In the genomic region with DNA sequence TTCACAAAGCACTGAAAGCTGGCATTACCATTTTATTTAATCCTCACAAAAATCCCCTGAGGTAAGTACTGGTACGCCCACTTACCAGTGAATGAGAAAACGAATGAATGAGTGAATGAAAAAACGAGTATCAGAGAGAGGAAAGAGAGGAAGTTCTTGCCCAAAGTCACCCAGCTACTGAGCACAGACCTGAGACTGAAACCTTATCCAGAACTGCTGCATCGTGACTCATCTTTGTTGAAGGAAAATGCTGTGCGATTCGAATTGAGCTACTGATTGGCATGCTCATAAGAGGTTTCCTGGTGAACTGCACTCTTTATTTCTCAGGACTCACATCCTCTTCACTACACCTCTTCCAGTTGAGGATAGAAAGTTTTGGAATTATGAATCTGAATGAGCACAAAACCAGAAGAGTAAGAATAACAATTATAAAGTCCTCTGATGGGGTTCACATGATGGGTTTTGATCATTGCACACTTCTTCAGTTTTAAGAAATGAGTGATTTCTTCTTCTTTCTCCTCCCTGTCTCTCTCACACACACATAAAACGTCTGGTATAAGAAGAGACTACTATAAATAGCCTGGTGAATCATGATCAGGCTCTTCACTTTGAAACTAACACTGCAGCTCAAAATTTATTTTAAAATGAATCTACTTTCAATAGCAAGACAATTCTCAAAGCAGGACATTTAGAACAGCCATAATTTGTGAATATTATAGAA, we compare ENCODE assay signal across 8 cellular contexts. TPM values are rescaled to one million over a fixed set of nuclear protein-coding genes. Genes with fewer than 3 reads are reported as not detected.
DNase-seq lines count a peak whose midpoint lies in the region; ATAC-seq and TF ChIP-seq lines count a peak whose summit lies in the region.

No MANE protein-coding gene starts in this region.

- no peak for DNase-seq in activated CD4-positive, CD25-positive, alpha-beta regulatory T cell treated with anti-CD3 and anti-CD28 coated beads, Interleukin-2, amount 50 U/mL, for 72 hours
- DNase-seq in fibroblast of villous mesenchyme (ENCODE audit: low read depth), result peak; percentile 61
- no peak for DNase-seq in SW 1271 (lab: John Stamatoyannopoulos, UW)
- DNase-seq in GM19238 (ENCODE audit: insufficient read length, low spot score), result no peak
- no peak for DNase-seq in NCI-H2107 (lab: John Stamatoyannopoulos, UW)

- H3K4me3 ChIP-seq in fibroblast of villous mesenchyme (ENCODE audit: low read depth, low read length), result no peak overlapping the region

- TF ChIP-seq CTCF in fibroblast of villous mesenchyme (IDR thresholded peaks at IDR 0.05; ENCODE audit: insufficient read depth, low read depth, low read length), result no peak

- ATAC-seq in activated CD4-positive, CD25-positive, alpha-beta regulatory T cell treated with anti-CD3 and anti-CD28 coated beads, Interleukin-2, amount 50 U/mL, for 24 hours, result peak; percentile 78 to 81
- ATAC-seq in HG03066 (IDR thresholded peaks at IDR 0.05; ENCODE audit: low read depth, unreplicated experiment) (peak; percentile 36), SK-N-SH treated with all-trans-retinoic acid at 6 μM for 48 hours (peak; percentile 97)

TF ChIP-seq in SK-N-SH treated with all-trans-retinoic acid at 6 μM for 48 hours, 23 proteins besides CTCF, POLR2A, EP300 and RAD21:
- no peak for TF ChIP-seq TCF4 (CRISPR knock-in tag; IDR thresholded peaks at IDR 0.05; ENCODE audit: borderline replicate concordance)
- TF ChIP-seq, protein P1, sequence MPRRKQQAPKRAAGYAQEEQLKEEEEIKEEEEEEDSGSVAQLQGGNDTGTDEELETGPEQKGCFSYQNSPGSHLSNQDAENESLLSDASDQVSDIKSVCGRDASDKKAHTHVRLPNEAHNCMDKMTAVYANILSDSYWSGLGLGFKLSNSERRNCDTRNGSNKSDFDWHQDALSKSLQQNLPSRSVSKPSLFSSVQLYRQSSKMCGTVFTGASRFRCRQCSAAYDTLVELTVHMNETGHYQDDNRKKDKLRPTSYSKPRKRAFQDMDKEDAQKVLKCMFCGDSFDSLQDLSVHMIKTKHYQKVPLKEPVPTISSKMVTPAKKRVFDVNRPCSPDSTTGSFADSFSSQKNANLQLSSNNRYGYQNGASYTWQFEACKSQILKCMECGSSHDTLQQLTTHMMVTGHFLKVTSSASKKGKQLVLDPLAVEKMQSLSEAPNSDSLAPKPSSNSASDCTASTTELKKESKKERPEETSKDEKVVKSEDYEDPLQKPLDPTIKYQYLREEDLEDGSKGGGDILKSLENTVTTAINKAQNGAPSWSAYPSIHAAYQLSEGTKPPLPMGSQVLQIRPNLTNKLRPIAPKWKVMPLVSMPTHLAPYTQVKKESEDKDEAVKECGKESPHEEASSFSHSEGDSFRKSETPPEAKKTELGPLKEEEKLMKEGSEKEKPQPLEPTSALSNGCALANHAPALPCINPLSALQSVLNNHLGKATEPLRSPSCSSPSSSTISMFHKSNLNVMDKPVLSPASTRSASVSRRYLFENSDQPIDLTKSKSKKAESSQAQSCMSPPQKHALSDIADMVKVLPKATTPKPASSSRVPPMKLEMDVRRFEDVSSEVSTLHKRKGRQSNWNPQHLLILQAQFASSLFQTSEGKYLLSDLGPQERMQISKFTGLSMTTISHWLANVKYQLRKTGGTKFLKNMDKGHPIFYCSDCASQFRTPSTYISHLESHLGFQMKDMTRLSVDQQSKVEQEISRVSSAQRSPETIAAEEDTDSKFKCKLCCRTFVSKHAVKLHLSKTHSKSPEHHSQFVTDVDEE (CRISPR knock-in tag; IDR thresholded peaks at IDR 0.05), result no peak
- TF ChIP-seq ARNTL (CRISPR knock-in tag; IDR thresholded peaks at IDR 0.05; ENCODE audit: borderline replicate concordance, low read depth), result no peak
- TF ChIP-seq SNAI2 (CRISPR knock-in tag; IDR thresholded peaks at IDR 0.05), result no peak
- no peak for TF ChIP-seq ZNF565 (CRISPR knock-in tag; conservative IDR thresholded peaks at IDR 0.05; ENCODE audit: low read depth)
- no peak for TF ChIP-seq RARB (CRISPR knock-in tag; IDR thresholded peaks at IDR 0.05)
- TF ChIP-seq, protein P2, sequence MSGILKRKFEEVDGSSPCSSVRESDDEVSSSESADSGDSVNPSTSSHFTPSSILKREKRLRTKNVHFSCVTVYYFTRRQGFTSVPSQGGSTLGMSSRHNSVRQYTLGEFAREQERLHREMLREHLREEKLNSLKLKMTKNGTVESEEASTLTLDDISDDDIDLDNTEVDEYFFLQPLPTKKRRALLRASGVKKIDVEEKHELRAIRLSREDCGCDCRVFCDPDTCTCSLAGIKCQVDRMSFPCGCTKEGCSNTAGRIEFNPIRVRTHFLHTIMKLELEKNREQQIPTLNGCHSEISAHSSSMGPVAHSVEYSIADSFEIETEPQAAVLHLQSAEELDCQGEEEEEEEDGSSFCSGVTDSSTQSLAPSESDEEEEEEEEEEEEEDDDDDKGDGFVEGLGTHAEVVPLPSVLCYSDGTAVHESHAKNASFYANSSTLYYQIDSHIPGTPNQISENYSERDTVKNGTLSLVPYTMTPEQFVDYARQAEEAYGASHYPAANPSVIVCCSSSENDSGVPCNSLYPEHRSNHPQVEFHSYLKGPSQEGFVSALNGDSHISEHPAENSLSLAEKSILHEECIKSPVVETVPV (CRISPR knock-in tag; IDR thresholded peaks at IDR 0.05), result no peak
- no peak for TF ChIP-seq ESRRG (CRISPR knock-in tag; IDR thresholded peaks at IDR 0.05)
- TF ChIP-seq ZFP3 (CRISPR knock-in tag; IDR thresholded peaks at IDR 0.05), result no peak
- TF ChIP-seq GLIS3 (CRISPR knock-in tag; IDR thresholded peaks at IDR 0.05), result no peak
- no peak for TF ChIP-seq ZNF70 (CRISPR knock-in tag; IDR thresholded peaks at IDR 0.05)
- TF ChIP-seq, protein P3, sequence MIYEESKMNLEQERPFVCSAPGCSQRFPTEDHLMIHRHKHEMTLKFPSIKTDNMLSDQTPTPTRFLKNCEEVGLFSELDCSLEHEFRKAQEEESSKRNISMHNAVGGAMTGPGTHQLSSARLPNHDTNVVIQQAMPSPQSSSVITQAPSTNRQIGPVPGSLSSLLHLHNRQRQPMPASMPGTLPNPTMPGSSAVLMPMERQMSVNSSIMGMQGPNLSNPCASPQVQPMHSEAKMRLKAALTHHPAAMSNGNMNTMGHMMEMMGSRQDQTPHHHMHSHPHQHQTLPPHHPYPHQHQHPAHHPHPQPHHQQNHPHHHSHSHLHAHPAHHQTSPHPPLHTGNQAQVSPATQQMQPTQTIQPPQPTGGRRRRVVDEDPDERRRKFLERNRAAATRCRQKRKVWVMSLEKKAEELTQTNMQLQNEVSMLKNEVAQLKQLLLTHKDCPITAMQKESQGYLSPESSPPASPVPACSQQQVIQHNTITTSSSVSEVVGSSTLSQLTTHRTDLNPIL (CRISPR knock-in tag; IDR thresholded peaks at IDR 0.05; ENCODE audit: low read depth), result no peak

RNA-seq across cellular contexts. Expression of a gene that starts 32.1 kb away (rescaled TPM):
- under 0.01 TPM in 1 of 2 replicates, not detected in the other for total RNA-seq in fibroblast of villous mesenchyme

Comparison
In these comparisons a context has a peak if more than half of its experiments do, and no peak if none do; other contexts are left out.
1. ATAC-seq: peak in every context shown above with its lines; median percentile 97 in SK-N-SH treated with all-trans-retinoic acid at 6 μM for 48 hours; 80 in activated CD4-positive, CD25-positive, alpha-beta regulatory T cell treated with anti-CD3 and anti-CD28 coated beads, Interleukin-2, amount 50 U/mL, for 24 hours; 36 in HG03066.